In genomic region chr17:63434951-63435571, GRCh38 we compare ENCODE assay signal across 9 cellular contexts. TPM values are rescaled to one million over a fixed set of nuclear protein-coding genes. Genes with fewer than 3 reads are reported as not detected.
DNase-seq lines count a peak whose midpoint lies in the region; ATAC-seq and TF ChIP-seq lines count a peak whose summit lies in the region.
"Had no signal": no experiment of that assay in that cellular context is flagged by ENCODE, and none has a peak within 500 bp of the region (broad histone marks: within the 10 kb centered on the region; RNA-seq: fewer than 3 reads in every experiment).

No MANE protein-coding gene starts in this region.

- no peak overlapping the region for H3K18ac ChIP-seq in mesendoderm (ENCODE audit: low read length)

- H4K5ac ChIP-seq in mesendoderm (ENCODE audit: low read length) = no peak overlapping the region

- no peaks in the 10 kb centered on the region for H3K79me2 ChIP-seq in mesendoderm (ENCODE audit: control insufficient read depth, insufficient read depth, low read length)

- H2BK5ac ChIP-seq in mesendoderm (ENCODE audit: low read length) = no peak overlapping the region

- H3K4me1 ChIP-seq in thyroid gland (peaks cover 22 to 47% of the 10 kb centered on the region in 2 donors), mesendoderm (ENCODE audit: control insufficient read depth, low read depth, low read length) (no peaks in the 10 kb centered on the region)

- TF ChIP-seq POLR2A in thyroid gland (IDR thresholded peaks at IDR 0.05) = no peak

- no peak overlapping the region for H3K23ac ChIP-seq in mesendoderm (ENCODE audit: low read length)

- WGBS in thyroid gland, 2 donors = 68 to 71% methylated on average over 14 to 23 of the region's 25 CpGs
- no CpG with 5 or more reads among the region's 25 CpGs for WGBS in mesendoderm (ENCODE audit: extremely low coverage, insufficient coverage, low lambda C conversion rate)

- no peaks in the 10 kb centered on the region for H3K9me3 Mint-ChIP-seq in brain

- H3K36me3 ChIP-seq in thyroid gland = peaks cover 6 to 12% of the 10 kb centered on the region in 2 donors
- H3K36me3 ChIP-seq in mesendoderm (ENCODE audit: control insufficient read depth, insufficient read depth, low read length) = no peaks in the 10 kb centered on the region
- H3K36me3 ChIP-seq: neutrophil had no signal

- no peak overlapping the region for H3K4me3 Mint-ChIP-seq in brain

- peak overlapping the region in 2 of 3 donors; percentile 37 to 56 for H3K27ac ChIP-seq in thyroid gland
- H3K27ac ChIP-seq in mesendoderm (ENCODE audit: low read depth, low read length) = no peak overlapping the region
- H3K27ac ChIP-seq: neutrophil had no signal

- peak overlapping the region in 3 of 5 experiments; percentile 7 to 74 (median 56) for H3K27ac Mint-ChIP-seq in brain

- no peak overlapping the region for H3K4me3 ChIP-seq in thyroid gland (replicated peaks in 1 of 3)
- H3K4me3 ChIP-seq in mesendoderm (ENCODE audit: low read length) = no peak overlapping the region

- TF ChIP-seq CTCF in brain (conservative IDR thresholded peaks at IDR 0.05) (no peak), thyroid gland (IDR thresholded peaks at IDR 0.05) (no peak)

- DNase-seq in ELR (ENCODE audit: low read depth) (peak; percentile 61), NCI-H226 (peak; percentile 25), iris pigment epithelial cell (ENCODE audit: low read depth) (peak; percentile 22), thyroid gland (peak; percentile 92 to 95), mesendoderm (no peak)

- no peak overlapping the region for H3K9ac ChIP-seq in mesendoderm (ENCODE audit: low read length)

- no peak overlapping the region for H2BK15ac ChIP-seq in mesendoderm (replicated peaks; ENCODE audit: low read depth)

- intact Hi-C loops in thyroid gland (cut with DNase I) = no loop called here

- H4K8ac ChIP-seq in mesendoderm (ENCODE audit: low read depth, low read length) = no peak overlapping the region

- no peaks in the 10 kb centered on the region for H3K9me3 ChIP-seq in thyroid gland
- H3K9me3 ChIP-seq: neutrophil had no signal

- no peaks in the 10 kb centered on the region for H3K27me3 ChIP-seq in thyroid gland
- H3K27me3 ChIP-seq in mesendoderm (ENCODE audit: insufficient read depth, low read length, poor library complexity) = no peaks in the 10 kb centered on the region

- peaks cover 26% of the 10 kb centered on the region for H3K4me1 Mint-ChIP-seq in brain

- no peak overlapping the region for H3K4ac ChIP-seq in mesendoderm (ENCODE audit: low read depth, low read length)

- H3K27me3 Mint-ChIP-seq in brain = no peaks in the 10 kb centered on the region

- ATAC-seq in HG03097 (IDR thresholded peaks at IDR 0.05; ENCODE audit: low FRiP score, unreplicated experiment) = no peak
- no peak for ATAC-seq in GM21529 (IDR thresholded peaks at IDR 0.05; ENCODE audit: unreplicated experiment)

- no peak overlapping the region for H3K4me2 ChIP-seq in mesendoderm (ENCODE audit: low read length)

- H2AK5ac ChIP-seq in mesendoderm (ENCODE audit: low read length) = no peak overlapping the region

- H3K79me1 ChIP-seq in mesendoderm (ENCODE audit: low read length) = no peaks in the 10 kb centered on the region

- H3K56ac ChIP-seq in mesendoderm (ENCODE audit: low read length) = no peak overlapping the region

- no peak overlapping the region for H2BK120ac ChIP-seq in mesendoderm (ENCODE audit: low read depth, low read length)

- H3K36me3 Mint-ChIP-seq in brain = no peaks in the 10 kb centered on the region

RNA-seq across cellular contexts. Expression of gene CYB561, which starts 11.0 kb away (rescaled TPM):
- polyA plus RNA-seq in brain (ENCODE audit: insufficient read depth, low read depth, low replicate concordance) = 46.1 TPM
- 100 to 1,000 TPM in 2 of 4 donors, 10 to 100 TPM in 2; 46.2 to 129 (median 101) TPM for total RNA-seq in thyroid gland
- polyA plus RNA-seq in mesendoderm (2013, experiment 1 of 2) = 25.0 TPM
- polyA plus RNA-seq in mesendoderm (2013, experiment 2 of 2) = 24.4 TPM

RNA-seq across cellular contexts. Expression of gene ACE, which starts 41.8 kb away (rescaled TPM):
- polyA plus RNA-seq in brain (ENCODE audit: insufficient read depth, low read depth, low replicate concordance) = 16.6 TPM
- 10 to 100 TPM in 2 of 4 donors, 1 to 10 TPM in 2; 1.1 to 12.7 (median 10.3) TPM for total RNA-seq in thyroid gland
- polyA plus RNA-seq in mesendoderm (2013, experiment 1 of 2) = 1.1 TPM
- polyA plus RNA-seq in mesendoderm (2013, experiment 2 of 2) = 1.2 TPM
